In genomic region chr4:54976682-54977081, GRCh38 we compare ENCODE assay signal across 25 cellular contexts.
A peak's percentile ranks its signal among the peaks of the same experiment; 100 is the strongest.
DNase-seq lines count a peak whose midpoint lies in the region; ATAC-seq and TF ChIP-seq lines count a peak whose summit lies in the region.
"Had no signal": no experiment of that assay in that cellular context is flagged by ENCODE, and none has a peak within 500 bp of the region (broad histone marks: within the 10 kb centered on the region; RNA-seq: fewer than 3 reads in every experiment).

No MANE protein-coding gene starts in this region.

- H3K27ac ChIP-seq in VCaP (no peak overlapping the region), foreskin keratinocyte (no peak overlapping the region)
- H3K27ac ChIP-seq: dorsolateral prefrontal cortex, ovary had no signal

- no peak overlapping the region for H3K27ac Mint-ChIP-seq in type B pancreatic cell
- H3K27ac Mint-ChIP-seq: activated CD4-positive, alpha-beta T cell treated with anti-CD3 and anti-CD28 coated beads, Interleukin-2, amount 10 ng/mL, durations not matched to agents 24 days and 14 days; nephron had no signal

- no peaks in the 10 kb centered on the region for H3K4me1 ChIP-seq in foreskin keratinocyte
- H3K4me1 ChIP-seq: Caco-2 had no signal

- H3K27me3 Mint-ChIP-seq in type B pancreatic cell: peaks cover 10% of the 10 kb centered on the region

- TF ChIP-seq CTCF in VCaP (conservative IDR thresholded peaks at IDR 0.05) (peak; percentile 54), foreskin keratinocyte (conservative IDR thresholded peaks at IDR 0.05) (no peak), type B pancreatic cell (conservative IDR thresholded peaks at IDR 0.05) (peak; percentile 26)

- DNase-seq in HuH-7 (ENCODE audit: low spot score): peak; percentile 15
- no peak for DNase-seq in foreskin keratinocyte
- DNase-seq in type B pancreatic cell (ENCODE audit: extremely low spot score, unreplicated experiment): no peak
- DNase-seq in activated CD4-positive, alpha-beta T cell treated with anti-CD3 and anti-CD28 coated beads for 4 hours: no peak
- DNase-seq in inferior parietal cortex (ENCODE audit: extremely low spot score): no peak
- DNase-seq: activated CD4-positive, alpha-beta T cell treated with anti-CD3 and anti-CD28 coated beads, Interleukin-2, amount 10 ng/mL, durations not matched to agents 24 days and 14 days; activated naive CD4-positive, alpha-beta T cell; activated T-cell treated with anti-CD3 and anti-CD28 coated beads, Interleukin-2, amount 50 U/mL, for 48 hours; C1 segment of cervical spinal cord; DND-41; dorsolateral prefrontal cortex; glutamatergic neuron; IMR-90; NCI-H1105; NCI-H2081; NCI-H446; NCI-H82; ovary; stimulated activated CD4-positive, alpha-beta T cell treated with anti-CD3 and anti-CD28 coated beads, Interleukin-2, amount 100 ng/mL, for 24 hours; trophoblast cell had no signal

- no peaks in the 10 kb centered on the region for H3K4me1 Mint-ChIP-seq in type B pancreatic cell (ENCODE audit: unreplicated experiment)
- H3K4me1 Mint-ChIP-seq: activated CD4-positive, alpha-beta T cell treated with anti-CD3 and anti-CD28 coated beads, Interleukin-2, amount 10 ng/mL, durations not matched to agents 24 days and 14 days; nephron had no signal

- H3K4me3 Mint-ChIP-seq in type B pancreatic cell: no peak overlapping the region
- H3K4me3 Mint-ChIP-seq: activated CD4-positive, alpha-beta T cell treated with anti-CD3 and anti-CD28 coated beads, Interleukin-2, amount 10 ng/mL, durations not matched to agents 24 days and 14 days; nephron had no signal

- H3K27me3 ChIP-seq in foreskin keratinocyte: peaks cover 13% of the 10 kb centered on the region
- H3K27me3 ChIP-seq: ovary had no signal

- H3K9me3 Mint-ChIP-seq in type B pancreatic cell: no peaks in the 10 kb centered on the region
- H3K9me3 Mint-ChIP-seq: activated CD4-positive, alpha-beta T cell treated with anti-CD3 and anti-CD28 coated beads, Interleukin-2, amount 10 ng/mL, durations not matched to agents 24 days and 14 days had no signal

- no peaks in the 10 kb centered on the region for H3K36me3 Mint-ChIP-seq in type B pancreatic cell

- ATAC-seq in foreskin keratinocyte (peak; percentile 32), GM18870 (IDR thresholded peaks at IDR 0.05; ENCODE audit: unreplicated experiment) (no peak)
- ATAC-seq: Right ventricle myocardium inferior had no signal
